In the genomic region with DNA sequence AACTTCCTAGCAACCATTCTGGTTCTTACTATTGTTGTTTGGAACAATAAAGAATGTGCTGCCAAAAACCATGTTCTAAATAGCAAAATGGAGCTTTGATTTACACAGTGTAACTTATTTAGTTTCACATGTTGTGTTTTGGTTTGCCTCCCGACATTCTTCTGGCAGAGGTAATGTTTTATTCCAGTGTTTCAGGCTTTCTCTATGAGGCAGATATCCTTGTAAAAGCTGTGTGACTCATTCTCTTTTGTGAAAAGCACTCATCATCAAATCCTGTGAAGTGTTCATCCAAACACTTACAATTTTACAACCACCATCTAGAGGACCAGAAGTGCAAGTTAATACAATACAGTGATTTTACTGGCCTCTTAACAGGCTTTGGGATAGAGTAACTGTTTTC, we compare ENCODE assay signal across 12 cellular contexts.
DNase-seq lines count a peak whose midpoint lies in the region; ATAC-seq and TF ChIP-seq lines count a peak whose summit lies in the region.
"Had no signal": no experiment of that assay in that cellular context is flagged by ENCODE, and none has a peak within 500 bp of the region (broad histone marks: within the 10 kb centered on the region; RNA-seq: fewer than 3 reads in every experiment).

No MANE protein-coding gene starts in this region.

- ATAC-seq in thoracic aorta (ENCODE audit: insufficient number of reproducible peaks, low FRiP score, low read depth) (peak; percentile 59), left ventricle myocardium superior (no peak)

- no peaks in the 10 kb centered on the region for H3K9me2 ChIP-seq in SK-N-SH

- H3K4me1 ChIP-seq in SK-N-SH (ENCODE audit: control insufficient read depth in 1 of 2, insufficient read depth in 2 of 2, low read depth in 1 of 2, low read length in 1 of 2) (peaks cover 4 to 46% of the 10 kb centered on the region in 2 experiments; a peak in 3 of 4 replicates), thoracic aorta (ENCODE audit: control insufficient read depth in 1 of 2, low read depth in 2 of 2) (peaks cover 12 to 35% of the 10 kb centered on the region in 2 donors)

- no peaks in the 10 kb centered on the region for H4K20me1 ChIP-seq in SK-N-SH (ENCODE audit: insufficient read depth)

- H3K9me3 ChIP-seq in SK-N-SH (no peaks in the 10 kb centered on the region), thoracic aorta (no peaks in the 10 kb centered on the region)

- peak overlapping the region; percentile 72 to 78 for H3K27ac ChIP-seq in SK-N-SH (ENCODE audit: low read depth in 2 of 2, low read length in 1 of 2)
- peak overlapping the region in 1 of 2 donors; percentile 28 for H3K27ac ChIP-seq in thoracic aorta

- no peak; a peak in 1 of 4 replicates for TF ChIP-seq EP300 in SK-N-SH (IDR thresholded peaks at IDR 0.05; ENCODE audit: borderline replicate concordance in 1 of 2, low read depth in 1 of 2, low read length in 1 of 2)

- WGBS in SK-N-SH (ENCODE audit: low lambda C conversion rate), result 8% methylated on average over 1 of the region's 1 CpG

- H3K9ac ChIP-seq in SK-N-SH, result peak overlapping the region; percentile 48; the same call in 1 of the 2 replicates

- no peaks in the 10 kb centered on the region for H3K79me2 ChIP-seq in SK-N-SH (ENCODE audit: insufficient read depth)

- intact Hi-C loops in left ventricle myocardium superior (cut with micrococcal nuclease), result no loop called here

- no peak for TF ChIP-seq RAD21 in SK-N-SH (IDR thresholded peaks at IDR 0.05; ENCODE audit: low read length)

- peak overlapping the region; percentile 83 for H2AFZ ChIP-seq in SK-N-SH (ENCODE audit: low read depth)

- H3K4me2 ChIP-seq in SK-N-SH, result peak overlapping the region; percentile 34; the same call in 1 of the 2 replicates

- CTCF ChIA-PET in SK-N-SH (lab: Yijun Ruan, JAX), result no interaction called here

- H3K4me3 ChIP-seq in SK-N-SH (ENCODE audit: low read depth in 2 of 2, low read length in 1 of 2) (no peak overlapping the region), foreskin fibroblast (ENCODE audit: low read depth in 1 of 2, low read length in 2 of 2) (no peak overlapping the region), thoracic aorta (no peak overlapping the region)

- POLR2A ChIA-PET in SK-N-SH (lab: Yijun Ruan, JAX), result no interaction called here

- no peaks in the 10 kb centered on the region for H3K27me3 ChIP-seq in SK-N-SH (ENCODE audit: insufficient read depth)
- H3K27me3 ChIP-seq in thoracic aorta (replicated peaks; ENCODE audit: insufficient read depth), result no peaks in the 10 kb centered on the region

- peak; percentile 0 for DNase-seq in NCI-H2196 (lab: John Stamatoyannopoulos, UW; ENCODE audit: unreplicated experiment)
- DNase-seq in NCI-H2196 treated with DMSO at 0.1 percent for 48 hours (lab: John Stamatoyannopoulos, UW; ENCODE audit: unreplicated experiment), result no peak
- DNase-seq in SK-N-SH, result no peak
- DNase-seq in foreskin fibroblast, result peak; percentile 62 to 73
- no peak for DNase-seq in thoracic aorta (ENCODE audit: low spot score)
- no peak for DNase-seq in NCI-H2081 (lab: John Stamatoyannopoulos, UW)
- DNase-seq in left ventricle myocardium superior, result no peak
- DNase-seq in NOMO-1 (lab: John Stamatoyannopoulos, UW; ENCODE audit: unreplicated experiment in 2 of 2), result no peak
- DNase-seq: activated gamma-delta T cell treated with Interleukin-2 at 50 U/mL for 16 hours; effector CD8-positive, alpha-beta T cell; SHP77; stimulated activated CD4-positive, alpha-beta T cell treated with anti-CD3 and anti-CD28 coated beads, Interleukin-2, amount 100 ng/mL, for 48 hours had no signal

- peaks cover 44% of the 10 kb centered on the region for H3F3A ChIP-seq in SK-N-SH (replicated peaks; ENCODE audit: insufficient read depth)

- TF ChIP-seq CTCF in SK-N-SH (IDR thresholded peaks at IDR 0.05), result no peak
- TF ChIP-seq CTCF in foreskin fibroblast (IDR thresholded peaks at IDR 0.05; ENCODE audit: low read depth, low read length), result no peak
- no peak for TF ChIP-seq CTCF in thoracic aorta (IDR thresholded peaks at IDR 0.05)

- no peaks in the 10 kb centered on the region for H3K36me3 ChIP-seq in SK-N-SH (replicated peaks in 1 of 2; ENCODE audit: control insufficient read depth in 1 of 2, insufficient read depth in 2 of 2, low read length in 1 of 2)
- no peaks in the 10 kb centered on the region for H3K36me3 ChIP-seq in thoracic aorta

TF ChIP-seq in SK-N-SH, 30 proteins besides CTCF, POLR2A, EP300 and RAD21 (continues in another document):
- TF ChIP-seq POLR2AphosphoS5 (IDR thresholded peaks at IDR 0.05; ENCODE audit: low read depth, low read length), result 0 out of 2 replicates have a peak, but pooled peaks have one; percentile 15
- no peak for TF ChIP-seq ELF1 (IDR thresholded peaks at IDR 0.05)
- TF ChIP-seq NFIC (IDR thresholded peaks at IDR 0.05; ENCODE audit: borderline replicate concordance), result peak; percentile 11; the same call in 1 of the 2 replicates
- 0 out of 2 replicates have a peak, but pooled peaks have one; percentile 14 for TF ChIP-seq TEAD4 (IDR thresholded peaks at IDR 0.05; ENCODE audit: borderline replicate concordance, insufficient read depth)
- no peak for TF ChIP-seq RXRA (IDR thresholded peaks at IDR 0.05; ENCODE audit: borderline replicate concordance, low read depth)
- no peak for TF ChIP-seq GATA2 (CRISPR knock-in tag; IDR thresholded peaks at IDR 0.05)
- peak; percentile 50; the same call in 1 of the 2 replicates for TF ChIP-seq PBX3 (IDR thresholded peaks at IDR 0.05)
- TF ChIP-seq GABPA (IDR thresholded peaks at IDR 0.05; ENCODE audit: low read depth), result no peak
- TF ChIP-seq NRF1 (IDR thresholded peaks at IDR 0.05; ENCODE audit: low read depth, low read length), result no peak
- no peak for TF ChIP-seq FOXM1 (IDR thresholded peaks at IDR 0.05; ENCODE audit: low read depth)
- TF ChIP-seq, protein P1, sequence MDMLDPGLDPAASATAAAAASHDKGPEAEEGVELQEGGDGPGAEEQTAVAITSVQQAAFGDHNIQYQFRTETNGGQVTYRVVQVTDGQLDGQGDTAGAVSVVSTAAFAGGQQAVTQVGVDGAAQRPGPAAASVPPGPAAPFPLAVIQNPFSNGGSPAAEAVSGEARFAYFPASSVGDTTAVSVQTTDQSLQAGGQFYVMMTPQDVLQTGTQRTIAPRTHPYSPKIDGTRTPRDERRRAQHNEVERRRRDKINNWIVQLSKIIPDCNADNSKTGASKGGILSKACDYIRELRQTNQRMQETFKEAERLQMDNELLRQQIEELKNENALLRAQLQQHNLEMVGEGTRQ (IDR thresholded peaks at IDR 0.05; ENCODE audit: borderline replicate concordance, low read depth, low read length), result no peak
- TF ChIP-seq SIN3A (IDR thresholded peaks at IDR 0.05; ENCODE audit: borderline replicate concordance, low read depth, low read length), result no peak
- peak; percentile 44; the same call in 1 of the 2 replicates for TF ChIP-seq TCF12 (IDR thresholded peaks at IDR 0.05)
- no peak for TF ChIP-seq CHD2 (IDR thresholded peaks at IDR 0.05; ENCODE audit: low read length, partially characterized antibody)
- no peak for TF ChIP-seq IRF3 (IDR thresholded peaks at IDR 0.05; ENCODE audit: low read depth, low read length)
- TF ChIP-seq FOSL2 (IDR thresholded peaks at IDR 0.05; ENCODE audit: borderline replicate concordance, low read depth), result peak; percentile 55
- no peak for TF ChIP-seq RFX5 (IDR thresholded peaks at IDR 0.05; ENCODE audit: low read length)
- TF ChIP-seq JUND (IDR thresholded peaks at IDR 0.05), result peak; percentile 49
- no peak for TF ChIP-seq FOXJ3 (CRISPR knock-in tag; IDR thresholded peaks at IDR 0.05)
- TF ChIP-seq, protein P2, sequence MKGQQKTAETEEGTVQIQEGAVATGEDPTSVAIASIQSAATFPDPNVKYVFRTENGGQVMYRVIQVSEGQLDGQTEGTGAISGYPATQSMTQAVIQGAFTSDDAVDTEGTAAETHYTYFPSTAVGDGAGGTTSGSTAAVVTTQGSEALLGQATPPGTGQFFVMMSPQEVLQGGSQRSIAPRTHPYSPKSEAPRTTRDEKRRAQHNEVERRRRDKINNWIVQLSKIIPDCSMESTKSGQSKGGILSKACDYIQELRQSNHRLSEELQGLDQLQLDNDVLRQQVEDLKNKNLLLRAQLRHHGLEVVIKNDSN (IDR thresholded peaks at IDR 0.05; ENCODE audit: borderline replicate concordance, low read depth), result no peak
- no peak for TF ChIP-seq RCOR1 (IDR thresholded peaks at IDR 0.05; ENCODE audit: low read length)
- TF ChIP-seq EZH2phosphoT487 (IDR thresholded peaks at IDR 0.05; ENCODE audit: borderline replicate concordance, low read depth), result no peak
- peak; percentile 24; the same call in 1 of the 2 replicates for TF ChIP-seq MEF2A (IDR thresholded peaks at IDR 0.05; ENCODE audit: borderline replicate concordance, low read depth)
- no peak for TF ChIP-seq YY1 (IDR thresholded peaks at IDR 0.05; ENCODE audit: low read depth)
- no peak for TF ChIP-seq SMC3 (IDR thresholded peaks at IDR 0.05; ENCODE audit: low read depth, low read length)
- TF ChIP-seq MXI1 (IDR thresholded peaks at IDR 0.05; ENCODE audit: low read depth, low read length), result no peak
- 0 out of 2 replicates have a peak, but pooled peaks have one; percentile 39 for TF ChIP-seq MAX (IDR thresholded peaks at IDR 0.05; ENCODE audit: low read depth)

Comparison
In these comparisons a context has a peak if more than half of its experiments do, and no peak if none do; other contexts are left out.
1. DNase-seq: peak in NCI-H2196 (single experiment) and foreskin fibroblast (2 of 2); none in NCI-H2196 treated with DMSO at 0.1 percent for 48 hours (single experiment), SK-N-SH (single experiment), thoracic aorta (single experiment), NCI-H2081 (0 of 2), left ventricle myocardium superior (single experiment) and NOMO-1 (0 of 2).